Comparison of ENCODE assay signal across 12 cellular contexts in genomic region chr7:45982132-45982531, GRCh38.
DNase-seq lines count a peak whose midpoint lies in the region; ATAC-seq and TF ChIP-seq lines count a peak whose summit lies in the region.
"Had no signal": no experiment of that assay in that cellular context is flagged by ENCODE, and none has a peak within 500 bp of the region (broad histone marks: within the 10 kb centered on the region; RNA-seq: fewer than 3 reads in every experiment).

No MANE protein-coding gene starts in this region.

- no peak overlapping the region for H3K4me3 ChIP-seq in HCT116 (replicated peaks in 1 of 2; ENCODE audit: low read depth in 1 of 2, low read length in 2 of 2)
- H3K4me3 ChIP-seq in tibial artery, result no peak overlapping the region
- H3K4me3 ChIP-seq: GM12878 had no signal

- H3K9me3 ChIP-seq in HCT116 (ENCODE audit: control insufficient read depth in 1 of 2, insufficient read depth in 1 of 2, low read depth in 1 of 2, low read length in 2 of 2) (no peaks in the 10 kb centered on the region; a peak in 1 of 4 replicates), tibial artery (no peaks in the 10 kb centered on the region)

- POLR2A ChIA-PET in HCT116 (lab: Charles Lee), result no interaction called here

- H3K4me1 ChIP-seq in HCT116 (ENCODE audit: control insufficient read depth in 1 of 2, insufficient read depth in 2 of 2, low read length in 2 of 2) (peaks cover 19 to 44% of the 10 kb centered on the region in 2 experiments), tibial artery (peaks cover 0 to 90% (median 58%) of the 10 kb centered on the region in 4 donors)

- intact Hi-C loops in HCT116 (cut with micrococcal nuclease) (no loop called here), tibial artery (cut with DNase I; ENCODE audit: low total_unique reads) (no loop called here)

- peaks cover 5% of the 10 kb centered on the region for H3K36me3 Mint-ChIP-seq in chondrocyte (ENCODE audit: low read depth)
- no peaks in the 10 kb centered on the region for H3K36me3 Mint-ChIP-seq in activated naive CD4-positive, alpha-beta T cell treated with anti-CD3 and anti-CD28 coated beads, Interleukin-2, amount 10 ng/mL, durations not matched to agents 7 days and 5 days

- CTCF ChIA-PET in HCT116 (lab: Charles Lee), result interaction anchor here (0.7 kb wide), 1 partner anchor 59 kb away, joined by 3 read pairs; no protein-coding TSS in a partner anchor
- CTCF ChIA-PET in activated naive CD4-positive, alpha-beta T cell treated with anti-CD3 and anti-CD28 coated beads, Interleukin-2, amount 10 ng/mL, durations not matched to agents 7 days and 5 days (lab: Charles Lee), result no interaction called here

- H3K9me2 ChIP-seq in HCT116 (ENCODE audit: insufficient read depth), result no peaks in the 10 kb centered on the region

- RAD21 ChIA-PET in HCT116 (lab: Charles Lee; ENCODE audit: low non-redundant PET in 1 of 2, low total read pairs in 2 of 2, uncharacterized antibody in 2 of 2, unreplicated experiment in 2 of 2), result no interaction called here

- no peak for ATAC-seq in HCT116
- ATAC-seq: GM12878 had no signal

- no peak for TF ChIP-seq CTCF in C4-2B (conservative IDR thresholded peaks at IDR 0.05)
- no peak for TF ChIP-seq CTCF in HCT116 (IDR thresholded peaks at IDR 0.05 in 2 of 3, conservative IDR thresholded peaks at IDR 0.05 in 1 of 3; ENCODE audit: borderline replicate concordance in 1 of 3, insufficient read depth in 1 of 3, low read depth in 2 of 3, low read length in 2 of 3)
- TF ChIP-seq CTCF in chondrocyte (IDR thresholded peaks at IDR 0.05), result no peak
- TF ChIP-seq CTCF in tibial artery (IDR thresholded peaks at IDR 0.05), result no peak

- H3K27ac ChIP-seq in C4-2B (peak overlapping the region; percentile 53), HCT116 (ENCODE audit: low read depth, low read length) (no peak overlapping the region), tibial artery (peak overlapping the region; percentile 70 to 82)
- H3K27ac ChIP-seq: KMS-11 had no signal

- H3K27me3 Mint-ChIP-seq in chondrocyte (ENCODE audit: low read depth), result no peaks in the 10 kb centered on the region
- H3K27me3 Mint-ChIP-seq in activated naive CD4-positive, alpha-beta T cell treated with anti-CD3 and anti-CD28 coated beads, Interleukin-2, amount 10 ng/mL, durations not matched to agents 7 days and 5 days, result no peaks in the 10 kb centered on the region

- H3K9ac ChIP-seq in HCT116 (ENCODE audit: low read length), result no peak overlapping the region
- H3K9ac ChIP-seq: KMS-11 had no signal

- no TSS peak for BruUV-seq in HCT116 (replicated peaks; lab: Mats Ljungman, UMichigan)

- DNase-seq in HCT116 (ENCODE audit: low read depth, low spot score) (no peak), chondrocyte (ENCODE audit: low spot score) (no peak), tibial artery (no peak), SW 1271 (lab: John Stamatoyannopoulos, UW) (no peak), nucleus accumbens (lab: John Stamatoyannopoulos, UW) (no peak)
- no peak for DNase-seq in activated naive CD4-positive, alpha-beta T cell treated with anti-CD3 and anti-CD28 coated beads, Interleukin-2, amount 10 ng/mL, durations not matched to agents 7 days and 5 days
- DNase-seq: Caco-2; CD8-positive, alpha-beta memory T cell; HCEC 1CT had no signal

- H3K36me3 ChIP-seq in HCT116 (ENCODE audit: control insufficient read depth in 1 of 2, insufficient read depth in 2 of 2, low read length in 2 of 2), result no peaks in the 10 kb centered on the region
- H3K36me3 ChIP-seq in tibial artery, result no peaks in the 10 kb centered on the region

- no peak for TF ChIP-seq RAD21 in HCT116 (IDR thresholded peaks at IDR 0.05; ENCODE audit: low read depth)

- TF ChIP-seq POLR2A in HCT116 (IDR thresholded peaks at IDR 0.05; ENCODE audit: borderline replicate concordance, extremely low read depth, insufficient read depth, insufficient read length), result no peak

- H3K4me2 ChIP-seq in HCT116 (ENCODE audit: low read length), result no peak overlapping the region
- H3K4me2 ChIP-seq: KMS-11 had no signal

- no peak overlapping the region for H2AFZ ChIP-seq in HCT116 (ENCODE audit: low read depth, low read length, poor library complexity, severe bottlenecking)

- H3K27ac Mint-ChIP-seq in chondrocyte (ENCODE audit: unreplicated experiment), result peak overlapping the region; percentile 22
- H3K27ac Mint-ChIP-seq in activated naive CD4-positive, alpha-beta T cell treated with anti-CD3 and anti-CD28 coated beads, Interleukin-2, amount 10 ng/mL, durations not matched to agents 7 days and 5 days, result no peak overlapping the region
- H3K27ac Mint-ChIP-seq: CD8-positive, alpha-beta memory T cell had no signal

- H3K79me2 ChIP-seq in HCT116 (ENCODE audit: insufficient read depth, low read length), result no peaks in the 10 kb centered on the region

- no peaks in the 10 kb centered on the region for H3K27me3 ChIP-seq in HCT116 (ENCODE audit: insufficient read depth, low read length)
- H3K27me3 ChIP-seq in tibial artery, result no peaks in the 10 kb centered on the region

- no peaks in the 10 kb centered on the region for H4K20me1 ChIP-seq in HCT116 (ENCODE audit: insufficient read depth)

- H3K4me1 Mint-ChIP-seq in chondrocyte (ENCODE audit: low read depth), result peaks cover 62% of the 10 kb centered on the region
- no peaks in the 10 kb centered on the region for H3K4me1 Mint-ChIP-seq in activated naive CD4-positive, alpha-beta T cell treated with anti-CD3 and anti-CD28 coated beads, Interleukin-2, amount 10 ng/mL, durations not matched to agents 7 days and 5 days
- H3K4me1 Mint-ChIP-seq: CD8-positive, alpha-beta memory T cell had no signal

- H3K4me3 Mint-ChIP-seq in chondrocyte (ENCODE audit: unreplicated experiment), result no peak overlapping the region
- no peak overlapping the region for H3K4me3 Mint-ChIP-seq in activated naive CD4-positive, alpha-beta T cell treated with anti-CD3 and anti-CD28 coated beads, Interleukin-2, amount 10 ng/mL, durations not matched to agents 7 days and 5 days
- H3K4me3 Mint-ChIP-seq: CD8-positive, alpha-beta memory T cell had no signal

- H3K9me3 Mint-ChIP-seq in chondrocyte (ENCODE audit: low read depth), result peaks cover 5% of the 10 kb centered on the region
- H3K9me3 Mint-ChIP-seq in activated naive CD4-positive, alpha-beta T cell treated with anti-CD3 and anti-CD28 coated beads, Interleukin-2, amount 10 ng/mL, durations not matched to agents 7 days and 5 days, result peaks cover 4% of the 10 kb centered on the region

TF ChIP-seq in HCT116, 20 proteins besides CTCF, POLR2A, EP300 and RAD21:
- TF ChIP-seq EZH2 (IDR thresholded peaks at IDR 0.05), result no peak
- no peak for TF ChIP-seq SP1 (IDR thresholded peaks at IDR 0.05; ENCODE audit: low read depth)
- peak; percentile 62; the same call in 1 of the 2 replicates for TF ChIP-seq CBX3 (IDR thresholded peaks at IDR 0.05; ENCODE audit: low read depth)
- no peak for TF ChIP-seq POLR2AphosphoS5 (IDR thresholded peaks at IDR 0.05; ENCODE audit: low read depth, low read length)
